8 cellular contexts compared by ENCODE assay signal in the genomic region with DNA sequence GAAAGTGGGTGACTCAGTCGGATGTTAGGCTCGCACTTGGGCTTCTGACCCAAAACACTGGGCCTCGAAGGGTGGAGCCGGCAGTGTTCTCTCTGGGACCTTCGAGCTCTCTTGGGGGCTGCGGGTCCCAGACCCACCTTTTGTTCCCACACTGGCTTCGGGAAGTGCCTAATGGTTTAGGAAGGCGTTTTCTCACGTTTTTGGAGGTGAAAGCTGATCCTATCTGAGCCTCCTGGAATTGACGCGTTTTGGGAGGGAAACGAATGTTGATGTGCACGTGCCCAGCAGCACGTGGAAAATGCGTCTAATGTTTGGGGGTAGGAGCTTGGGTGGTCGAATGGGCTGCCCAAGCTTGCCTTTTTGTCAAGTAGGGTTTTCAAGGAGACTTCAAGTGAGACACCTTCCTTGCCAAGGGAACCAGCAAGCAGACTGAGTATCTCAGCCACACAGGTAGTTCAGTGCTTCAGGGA. TPM values are rescaled to one million over a fixed set of nuclear protein-coding genes. Genes with fewer than 3 reads are reported as not detected.
DNase-seq lines count a peak whose midpoint lies in the region; ATAC-seq and TF ChIP-seq lines count a peak whose summit lies in the region.

No MANE protein-coding gene starts in this region.

- H3K27me3 Mint-ChIP-seq in activated naive CD8-positive, alpha-beta T cell, result no peaks in the 10 kb centered on the region

- no peaks in the 10 kb centered on the region for H3K9me3 ChIP-seq in iPS-18a (ENCODE audit: control insufficient read depth, low read depth, low read length)
- H3K9me3 ChIP-seq in subcutaneous abdominal adipose tissue (ENCODE audit: control insufficient read depth in 5 of 5, low read length in 5 of 5), result no peaks in the 10 kb centered on the region

- no peak overlapping the region for H2AFZ ChIP-seq in ACC112 (ENCODE audit: low read length, unreplicated experiment)

- peak overlapping the region; percentile 97 for H3K27ac ChIP-seq in ACC112 (ENCODE audit: low read depth, low read length)
- no peak overlapping the region for H3K27ac ChIP-seq in iPS-18a (ENCODE audit: low read length)
- peak overlapping the region; percentile 74 for H3K27ac ChIP-seq in subcutaneous abdominal adipose tissue (ENCODE audit: low read depth, low read length)

- DNase-seq in H7, result peak; percentile 78
- DNase-seq in left lobe of liver (ENCODE audit: low spot score), result no peak
- DNase-seq in GM13976 (ENCODE audit: low spot score), result no peak

- peak overlapping the region; percentile 91 for H3K4me3 Mint-ChIP-seq in activated naive CD8-positive, alpha-beta T cell

- H3K9ac ChIP-seq in iPS-18a (ENCODE audit: low read length), result peak overlapping the region; percentile 77
- H3K9ac ChIP-seq in subcutaneous abdominal adipose tissue (ENCODE audit: low read length in 5 of 5), result peak overlapping the region; percentile 39 to 95 (median 93)

- no peak for ATAC-seq in left lobe of liver
- no peak for ATAC-seq in GM19035 (IDR thresholded peaks at IDR 0.05; ENCODE audit: unreplicated experiment)

- no peaks in the 10 kb centered on the region for H3K27me3 ChIP-seq in ACC112 (ENCODE audit: insufficient read depth, low read length)
- no peaks in the 10 kb centered on the region for H3K27me3 ChIP-seq in H7 (ENCODE audit: control insufficient read depth, insufficient read depth, low read length)
- H3K27me3 ChIP-seq in iPS-18a (ENCODE audit: control insufficient read depth, insufficient read depth, low read length), result no peaks in the 10 kb centered on the region
- H3K27me3 ChIP-seq in subcutaneous abdominal adipose tissue (ENCODE audit: control insufficient read depth in 5 of 5, insufficient read depth in 4 of 5, low read length in 5 of 5), result no peaks in the 10 kb centered on the region

- H3K36me3 Mint-ChIP-seq in activated naive CD8-positive, alpha-beta T cell, result peaks cover 2% of the 10 kb centered on the region

- in situ Hi-C loops in GM13976 (cut with MboI; ENCODE audit: low sequenced_read_pairs, unreplicated experiment), result no loop called here

- H3K79me2 ChIP-seq in ACC112 (ENCODE audit: control insufficient read depth, insufficient read depth, low read length, unreplicated experiment), result peaks cover 69% of the 10 kb centered on the region

- H3K4me1 Mint-ChIP-seq in activated naive CD8-positive, alpha-beta T cell (ENCODE audit: low read depth), result peaks cover 27% of the 10 kb centered on the region

- H3K27ac Mint-ChIP-seq in activated naive CD8-positive, alpha-beta T cell, result peak overlapping the region; percentile 88

- no peak for TF ChIP-seq CTCF in GM13976 (IDR thresholded peaks at IDR 0.05; ENCODE audit: borderline replicate concordance, control extremely low read depth, extremely low read depth, insufficient read depth, missing control alignments)

- H3K36me3 ChIP-seq in ACC112 (ENCODE audit: insufficient read depth, low read length) (peaks cover 21% of the 10 kb centered on the region; the same call in 1 of the 2 replicates), H7 (replicated peaks; ENCODE audit: control insufficient read depth, insufficient read depth, low read length) (peaks cover 21% of the 10 kb centered on the region), iPS-18a (ENCODE audit: control insufficient read depth, low read depth, low read length) (peaks cover 27% of the 10 kb centered on the region), subcutaneous abdominal adipose tissue (ENCODE audit: control insufficient read depth in 5 of 5, insufficient read depth in 5 of 5, low read length in 5 of 5) (peaks cover 0 to 54% (median 39%) of the 10 kb centered on the region in 5 donors)

- H3K4me1 ChIP-seq in ACC112 (ENCODE audit: control insufficient read depth, insufficient read depth, low read length, unreplicated experiment), result peaks cover 14% of the 10 kb centered on the region
- peaks cover 9% of the 10 kb centered on the region for H3K4me1 ChIP-seq in iPS-18a (ENCODE audit: control insufficient read depth, low read depth, low read length)
- peaks cover 14 to 38% (median 33%) of the 10 kb centered on the region in 5 donors for H3K4me1 ChIP-seq in subcutaneous abdominal adipose tissue (ENCODE audit: control insufficient read depth in 5 of 5, insufficient read depth in 5 of 5, low read length in 5 of 5)

- no peaks in the 10 kb centered on the region for H3K9me3 Mint-ChIP-seq in activated naive CD8-positive, alpha-beta T cell (ENCODE audit: low read depth)

- peak overlapping the region; percentile 93 for H3K4me3 ChIP-seq in ACC112 (ENCODE audit: low read depth, low read length)
- peak overlapping the region; percentile 85 for H3K4me3 ChIP-seq in H7 (ENCODE audit: insufficient read depth, low read depth, low read length)
- peak overlapping the region; percentile 91 for H3K4me3 ChIP-seq in iPS-18a (ENCODE audit: low read length)
- H3K4me3 ChIP-seq in subcutaneous abdominal adipose tissue (ENCODE audit: low read depth in 1 of 5, low read length in 5 of 5), result peak overlapping the region; percentile 88 to 96 (median 90)

RNA-seq across cellular contexts. Expression of a gene that starts 0.7 kb away (rescaled TPM):
- 119 and 133 TPM in 2 replicates for total RNA-seq in H7 (2014; rRNA removed; shearing (Covaris generic))
- 40.3 TPM for total RNA-seq in left lobe of liver

RNA-seq across cellular contexts. Expression of a gene that starts 0.9 kb away (rescaled TPM):
- total RNA-seq in H7 (2014; rRNA removed; shearing (Covaris generic)), result 47.4 and 74.6 TPM in 2 replicates
- total RNA-seq in left lobe of liver, result 5.1 TPM

RNA-seq across cellular contexts. Expression of a gene that starts 17.9 kb away (rescaled TPM):
- total RNA-seq in H7 (2014; rRNA removed; shearing (Covaris generic)), result 40.7 and 49.7 TPM in 2 replicates
- 7.0 TPM for total RNA-seq in left lobe of liver

RNA-seq across cellular contexts. Expression of a gene that starts 18.1 kb away (rescaled TPM):
- 100 and 115 TPM in 2 replicates for total RNA-seq in H7 (2014; rRNA removed; shearing (Covaris generic))
- 18.3 TPM for total RNA-seq in left lobe of liver

RNA-seq across cellular contexts. Expression of a gene that starts 18.7 kb away (rescaled TPM):
- total RNA-seq in H7 (2014; rRNA removed; shearing (Covaris generic)), result 32.3 and 35.9 TPM in 2 replicates
- 75.7 TPM for total RNA-seq in left lobe of liver
